ENCODE assay signal across 8 cellular contexts in genomic region chr6:137928286-137928685, GRCh38.
DNase-seq lines count a peak whose midpoint lies in the region; ATAC-seq lines count a peak whose summit lies in the region.

No MANE protein-coding gene starts in this region.

- peak; percentile 29 for ATAC-seq in HG03457 (IDR thresholded peaks at IDR 0.05; ENCODE audit: unreplicated experiment)
- ATAC-seq in activated T-helper 17 cell treated with anti-CD3 and anti-CD28 coated beads, Interleukin-2, amount 50 U/mL, for 72 hours (replicated peaks): peak; percentile 44

- H3K27ac Mint-ChIP-seq in activated T-helper 17 cell treated with anti-CD3 and anti-CD28 coated beads, Interleukin-2, amount 50 U/mL, for 72 hours: peak overlapping the region; percentile 85

- no peaks in the 10 kb centered on the region for H3K9me3 Mint-ChIP-seq in activated T-helper 17 cell treated with anti-CD3 and anti-CD28 coated beads, Interleukin-2, amount 50 U/mL, for 72 hours

- no peaks in the 10 kb centered on the region for H3K27me3 Mint-ChIP-seq in activated T-helper 17 cell treated with anti-CD3 and anti-CD28 coated beads, Interleukin-2, amount 50 U/mL, for 72 hours

- peaks cover 41% of the 10 kb centered on the region for H3K4me1 Mint-ChIP-seq in activated T-helper 17 cell treated with anti-CD3 and anti-CD28 coated beads, Interleukin-2, amount 50 U/mL, for 72 hours

- peak overlapping the region; percentile 81 for H3K4me3 Mint-ChIP-seq in activated T-helper 17 cell treated with anti-CD3 and anti-CD28 coated beads, Interleukin-2, amount 50 U/mL, for 72 hours

- peaks cover 8% of the 10 kb centered on the region for H3K36me3 Mint-ChIP-seq in activated T-helper 17 cell treated with anti-CD3 and anti-CD28 coated beads, Interleukin-2, amount 50 U/mL, for 72 hours (ENCODE audit: low read depth)

- DNase-seq in SIG-M5 treated with dmso at 0.1 percent for 504 hours (lab: John Stamatoyannopoulos, UW; ENCODE audit: unreplicated experiment): peak; percentile 67
- no peak for DNase-seq in SIG-M5 (lab: John Stamatoyannopoulos, UW)
- peak; percentile 28 to 35 for DNase-seq in stimulated activated CD4-positive, alpha-beta T cell treated with anti-CD3 and anti-CD28 coated beads, Interleukin-4, amount 100 ng/mL, for 4 hours
- DNase-seq in D341Med (ENCODE audit: low spot score): no peak
- no peak for DNase-seq in GOT3 (lab: John Stamatoyannopoulos, UW)
- DNase-seq in NCI-H510A (lab: John Stamatoyannopoulos, UW): no peak

Comparison
In these comparisons a context has a peak if more than half of its experiments do, and no peak if none do; other contexts are left out.
1. DNase-seq: peak in SIG-M5 treated with dmso at 0.1 percent for 504 hours (single experiment) and stimulated activated CD4-positive, alpha-beta T cell treated with anti-CD3 and anti-CD28 coated beads, Interleukin-4, amount 100 ng/mL, for 4 hours (2 of 2); none in SIG-M5 (single experiment), D341Med (single experiment), GOT3 (single experiment) and NCI-H510A (single experiment).